22 cellular contexts compared by ENCODE assay signal in genomic region chr2:147171961-147172360, GRCh38.
DNase-seq lines count a peak whose midpoint lies in the region; ATAC-seq, FAIRE-seq and TF ChIP-seq lines count a peak whose summit lies in the region.
"Had no signal": no experiment of that assay in that cellular context is flagged by ENCODE, and none has a peak within 500 bp of the region (broad histone marks: within the 10 kb centered on the region; RNA-seq: fewer than 3 reads in every experiment).

No MANE protein-coding gene starts in this region.

- peaks cover 2% of the 10 kb centered on the region for H3K9me3 Mint-ChIP-seq in astrocyte (ENCODE audit: unreplicated experiment)

- H4K20me1 ChIP-seq in GM23248 (ENCODE audit: insufficient read depth) (no peaks in the 10 kb centered on the region), astrocyte (ENCODE audit: insufficient read depth, low read length) (no peaks in the 10 kb centered on the region)

- H3K36me3 Mint-ChIP-seq in astrocyte (ENCODE audit: low read depth, unreplicated experiment): no peaks in the 10 kb centered on the region

- H3K36me3 ChIP-seq in GM23248 (ENCODE audit: low read depth) (no peaks in the 10 kb centered on the region), astrocyte (ENCODE audit: insufficient read depth, low read length) (no peaks in the 10 kb centered on the region), suprapubic skin (no peaks in the 10 kb centered on the region), mucosa of descending colon (ENCODE audit: low read depth) (no peaks in the 10 kb centered on the region)

- peaks cover 27% of the 10 kb centered on the region for H3F3A ChIP-seq in GM23248 (ENCODE audit: insufficient read depth)

- no peak for FAIRE-seq in astrocyte (lab: Jason Lieb, UNC)
- FAIRE-seq: GM12891, GM19239, HepG2 had no signal

- WGBS in GM23248 (ENCODE audit: low coverage in 1 of 2, low lambda C conversion rate in 2 of 2, missing lambda C conversion rate in 2 of 2), 2 experiments: 31 to 44% methylated on average over 3 of the region's 3 CpGs
- WGBS in suprapubic skin: 61% methylated on average over 3 of the region's 3 CpGs

- TF ChIP-seq POLR2A in suprapubic skin (IDR thresholded peaks at IDR 0.05): no peak

- in situ Hi-C loops in GM23248 (cut with MboI): no loop called here

- ATAC-seq in HG03135 (IDR thresholded peaks at IDR 0.05; ENCODE audit: unreplicated experiment) (no peak), mucosa of descending colon (no peak)
- ATAC-seq: HepG2, SK-N-SH treated with all-trans-retinoic acid at 6 μM for 48 hours had no signal

- peaks cover 7% of the 10 kb centered on the region for H3K4me1 Mint-ChIP-seq in astrocyte (ENCODE audit: low read depth, unreplicated experiment)
- H3K4me1 Mint-ChIP-seq: B cell had no signal

- no peaks in the 10 kb centered on the region for H3K79me2 ChIP-seq in GM23248 (ENCODE audit: insufficient read depth)
- H3K79me2 ChIP-seq in astrocyte (ENCODE audit: insufficient read depth, low read length): no peaks in the 10 kb centered on the region

- no peaks in the 10 kb centered on the region for H3K27me3 Mint-ChIP-seq in astrocyte (ENCODE audit: low read depth, unreplicated experiment)
- H3K27me3 Mint-ChIP-seq: B cell had no signal

- H3K9me3 ChIP-seq in GM23248 (ENCODE audit: low read depth): no peaks in the 10 kb centered on the region
- H3K9me3 ChIP-seq in astrocyte (ENCODE audit: insufficient read depth, low read depth, low read length): no peaks in the 10 kb centered on the region
- no peaks in the 10 kb centered on the region for H3K9me3 ChIP-seq in suprapubic skin
- no peaks in the 10 kb centered on the region for H3K9me3 ChIP-seq in mucosa of descending colon

- no peaks in the 10 kb centered on the region for H3K9me2 ChIP-seq in GM23248 (ENCODE audit: insufficient read depth)

- H3K27ac ChIP-seq in GM23248 (peak overlapping the region; percentile 71), astrocyte (ENCODE audit: low read depth, low read length) (no peak overlapping the region), suprapubic skin (peak overlapping the region; percentile 69)

- H3K4me2 ChIP-seq in GM23248 (ENCODE audit: unreplicated experiment): peak overlapping the region; percentile 56
- H3K4me2 ChIP-seq in astrocyte (ENCODE audit: low read length): no peak overlapping the region

- H2AFZ ChIP-seq in GM23248 (no peak overlapping the region), astrocyte (ENCODE audit: low read depth, low read length) (no peak overlapping the region)

- H3K4me3 ChIP-seq in GM23248 (no peak overlapping the region), astrocyte (ENCODE audit: insufficient read depth, low read depth, low read length) (no peak overlapping the region), fibroblast of the aortic adventitia (ENCODE audit: low read depth, low read length) (no peak overlapping the region), suprapubic skin (no peak overlapping the region), mucosa of descending colon (no peak overlapping the region)

- no peak overlapping the region for H3K27ac Mint-ChIP-seq in astrocyte (ENCODE audit: unreplicated experiment)
- H3K27ac Mint-ChIP-seq: B cell had no signal

- H3K4me3 Mint-ChIP-seq in astrocyte (ENCODE audit: unreplicated experiment): no peak overlapping the region
- H3K4me3 Mint-ChIP-seq: B cell had no signal

- intact Hi-C loops in mucosa of descending colon (cut with DNase I, micrococcal nuclease): no loop called here

- no peak for TF ChIP-seq CTCF in astrocyte (IDR thresholded peaks at IDR 0.05; ENCODE audit: insufficient read depth, low read depth, low read length)
- no peak for TF ChIP-seq CTCF in fibroblast of the aortic adventitia (IDR thresholded peaks at IDR 0.05; ENCODE audit: insufficient read depth, low read length)
- TF ChIP-seq CTCF in suprapubic skin (IDR thresholded peaks at IDR 0.05): no peak
- TF ChIP-seq CTCF in mucosa of descending colon (IDR thresholded peaks at IDR 0.05): no peak

- peaks cover 31% of the 10 kb centered on the region for H3K4me1 ChIP-seq in GM23248 (ENCODE audit: insufficient read depth)
- H3K4me1 ChIP-seq in astrocyte (ENCODE audit: insufficient read depth, low read length): no peaks in the 10 kb centered on the region
- H3K4me1 ChIP-seq in suprapubic skin: peaks cover 24% of the 10 kb centered on the region
- no peaks in the 10 kb centered on the region for H3K4me1 ChIP-seq in mucosa of descending colon (ENCODE audit: low read depth)

- H3K27me3 ChIP-seq in GM23248 (replicated peaks; ENCODE audit: insufficient read depth): no peaks in the 10 kb centered on the region
- no peaks in the 10 kb centered on the region for H3K27me3 ChIP-seq in astrocyte (ENCODE audit: insufficient read depth, low read length)
- no peaks in the 10 kb centered on the region for H3K27me3 ChIP-seq in suprapubic skin

- TF ChIP-seq EP300 in suprapubic skin (IDR thresholded peaks at IDR 0.05): no peak

- DNase-seq in GM23248 (peak; percentile 81), astrocyte (ENCODE audit: low read depth) (peak; percentile 25), fibroblast of the aortic adventitia (ENCODE audit: low read depth) (peak; percentile 65), suprapubic skin (ENCODE audit: low spot score in 2 of 2) (no peak), medulla oblongata (ENCODE audit: extremely low spot score) (no peak), mucosa of descending colon (no peak)
- DNase-seq: ACHN, COR-L47, EL, KBM-7, MV-4-11, NCI-H1694 treated with DMSO at 0.1 percent for 48 hours, NCI-H510A, NCI-H748 treated with DMSO at 0.1 percent for 48 hours, RPMI8226, SHP77 treated with DMSO at 0.1 percent for 48 hours had no signal

- H3K9ac ChIP-seq in GM23248 (no peak overlapping the region), astrocyte (ENCODE audit: low read length) (no peak overlapping the region)

Comparison
In these comparisons a context has a peak if more than half of its experiments do, and no peak if none do; other contexts are left out.
1. DNase-seq: peak in GM23248 (single experiment), astrocyte (single experiment) and fibroblast of the aortic adventitia (single experiment); none in suprapubic skin (0 of 2), medulla oblongata (single experiment) and mucosa of descending colon (0 of 3).